Comparison of ENCODE assay signal across 8 cellular contexts in genomic region chr18:9474983-9475642, GRCh38. TPM values are rescaled to one million over a fixed set of nuclear protein-coding genes. Genes with fewer than 3 reads are reported as not detected.
DNase-seq lines count a peak whose midpoint lies in the region; ATAC-seq and TF ChIP-seq lines count a peak whose summit lies in the region.

Gene RALBP1, plus strand, starts transcription at chr18:9475513. Its CDS starts 37,533 bp downstream, at chr18:9513046.

- H3K27ac Mint-ChIP-seq in Calu3 (ENCODE audit: unreplicated experiment): peak within 1 kb of the TSS; percentile 87

- intact Hi-C loops in Calu3 (cut with micrococcal nuclease; ENCODE audit: unreplicated experiment): loop anchor here (1.0 kb wide), 1 partner anchor 52 kb away; no protein-coding TSS in a partner anchor

- H3K36me3 Mint-ChIP-seq in Calu3 (ENCODE audit: insufficient read depth, unreplicated experiment): peaks cover 27% of the 10 kb centered on the region

- peak within 1 kb of the TSS; percentile 34; the same call in 1 of the 2 replicates for H2AFZ ChIP-seq in OCI-LY1 (ENCODE audit: low read length)

- H3K27ac ChIP-seq in HUES6 (ENCODE audit: low read depth, low read length) (peak within 1 kb of the TSS; percentile 68; the same call in 1 of the 2 replicates), OCI-LY1 (ENCODE audit: low read depth, low read length, poor library complexity, severe bottlenecking) (peak within 1 kb of the TSS; percentile 77)

- no peaks in the 10 kb centered on the region for H3K9me3 Mint-ChIP-seq in Calu3 (ENCODE audit: low read depth, unreplicated experiment)

- H3K9me3 ChIP-seq in HUES6 (ENCODE audit: control insufficient read depth, insufficient read depth, low read depth, low read length): no peaks in the 10 kb centered on the region
- H3K9me3 ChIP-seq in OCI-LY1 (ENCODE audit: low read length): no peaks in the 10 kb centered on the region

- no peaks in the 10 kb centered on the region for H3K27me3 Mint-ChIP-seq in Calu3 (ENCODE audit: unreplicated experiment)

- H3K9ac ChIP-seq in HUES6 (ENCODE audit: low read length) (peak within 1 kb of the TSS; percentile 96), OCI-LY1 (ENCODE audit: low read length) (peak within 1 kb of the TSS; percentile 93)

- peak; percentile 93 for ATAC-seq in GM21423 (IDR thresholded peaks at IDR 0.05; ENCODE audit: unreplicated experiment)

- in situ Hi-C loops in endometrial microvascular endothelial cells (cut with HindIII; ENCODE audit: inconsistent ontology term, low pct_unique_long_range_greater_than_20kb, low sequenced_read_pairs): no loop called here

- peaks cover 8% of the 10 kb centered on the region; the same call in 1 of the 2 replicates for H3K4me1 ChIP-seq in HUES6 (ENCODE audit: control insufficient read depth, insufficient read depth, low read length)
- H3K4me1 ChIP-seq in OCI-LY1 (ENCODE audit: insufficient read depth, low read length, severe bottlenecking): peaks cover 21% of the 10 kb centered on the region

- H3K79me2 ChIP-seq in OCI-LY1 (ENCODE audit: insufficient read depth, low read length): peaks cover 43% of the 10 kb centered on the region

- H3K4me3 Mint-ChIP-seq in Calu3 (ENCODE audit: low read depth, unreplicated experiment): peak within 1 kb of the TSS; percentile 95

- peaks cover 32% of the 10 kb centered on the region for H3K4me1 Mint-ChIP-seq in Calu3 (ENCODE audit: low read depth, unreplicated experiment)

- DNase-seq in Calu3: peak; percentile 99
- DNase-seq in activated CD8-positive, alpha-beta memory T cell treated with anti-CD3 and anti-CD28 coated beads, Interleukin-2, amount 50 U/mL, for 4 hours: peak; percentile 98
- peak; percentile 100 for DNase-seq in mesenteric fat pad (ENCODE audit: low spot score)
- DNase-seq in stimulated activated CD8-positive, alpha-beta memory T cell treated with anti-CD3 and anti-CD28 coated beads, Interleukin-15, amount 100 ng/mL, for 24 hours (ENCODE audit: low read depth): peak; percentile 95

- no peak for TF ChIP-seq CTCF in Calu3 (IDR thresholded peaks at IDR 0.05; ENCODE audit: unreplicated experiment)
- TF ChIP-seq CTCF in OCI-LY1 (IDR thresholded peaks at IDR 0.05; ENCODE audit: low read length): no peak

- H3K4me2 ChIP-seq in OCI-LY1 (ENCODE audit: low read length): peak within 1 kb of the TSS; percentile 94

- H3K36me3 ChIP-seq in HUES6 (ENCODE audit: control insufficient read depth, insufficient read depth, low read length): no peaks in the 10 kb centered on the region
- peaks cover 19% of the 10 kb centered on the region for H3K36me3 ChIP-seq in OCI-LY1 (ENCODE audit: insufficient read depth, low read length)

- H3K9me2 ChIP-seq in OCI-LY1 (ENCODE audit: low read depth, low read length): no peaks in the 10 kb centered on the region

- peak within 1 kb of the TSS; percentile 92 for H3K4me3 ChIP-seq in HUES6 (ENCODE audit: low read depth, low read length)
- H3K4me3 ChIP-seq in OCI-LY1 (ENCODE audit: low read depth, low read length, poor library complexity, severe bottlenecking): peak within 1 kb of the TSS; percentile 87

- H3F3A ChIP-seq in OCI-LY1 (ENCODE audit: insufficient read depth, low read length): no peaks in the 10 kb centered on the region

- H3K27me3 ChIP-seq in HUES6 (ENCODE audit: control insufficient read depth, insufficient read depth, low read length) (no peaks in the 10 kb centered on the region), OCI-LY1 (ENCODE audit: insufficient read depth, low read length) (no peaks in the 10 kb centered on the region)

- no peaks in the 10 kb centered on the region for H4K20me1 ChIP-seq in OCI-LY1 (ENCODE audit: insufficient read depth, low read length)

- CTCF ChIA-PET in Calu3 (lab: Charles Lee): interaction anchor here (0.6 kb wide), 2 partner anchors 33 to 125 kb away, joined by 3 read pairs; no protein-coding TSS in a partner anchor

- BruUV-seq in Calu3 (replicated peaks; lab: Mats Ljungman, UMichigan): no TSS peak

RNA-seq across cellular contexts. Expression of gene RALBP1, which starts in this region (rescaled TPM):
- total RNA-seq in Calu3 (2022): 65.8 and 69.7 TPM in 2 replicates
- 57.1 TPM for total RNA-seq in endometrial microvascular endothelial cells (ENCODE audit: inconsistent ontology term)
- 58.9 TPM for total RNA-seq in mesenteric fat pad

Comparison
In these comparisons a context has a peak if more than half of its experiments do, and no peak if none do; other contexts are left out.
1. Peak in every context shown above with its lines: DNase-seq, ATAC-seq, H3K4me3 ChIP-seq and H3K27ac ChIP-seq.